In the genomic region with DNA sequence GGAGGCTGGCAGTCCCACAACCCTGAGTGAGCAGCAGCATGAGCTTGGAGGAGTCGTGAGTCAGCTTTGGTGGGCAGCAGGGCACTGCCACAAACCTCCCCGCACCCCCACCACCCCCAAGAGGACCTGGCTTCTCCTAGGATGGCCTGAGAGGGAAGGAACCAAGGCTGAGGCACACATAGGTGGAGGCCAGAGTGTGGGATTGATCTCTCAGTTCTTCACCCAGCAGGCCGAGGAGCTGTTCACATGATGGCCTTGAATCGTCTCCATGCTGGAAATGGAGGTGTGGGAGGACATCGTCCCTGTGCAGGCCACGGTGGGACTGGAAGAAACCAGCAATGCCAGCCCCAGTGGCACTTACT, we compare ENCODE assay signal across 21 cellular contexts. TPM values are rescaled to one million over a fixed set of nuclear protein-coding genes. Genes with fewer than 3 reads are reported as not detected.
DNase-seq lines count a peak whose midpoint lies in the region; ATAC-seq and TF ChIP-seq lines count a peak whose summit lies in the region.
"Had no signal": no experiment of that assay in that cellular context is flagged by ENCODE, and none has a peak within 500 bp of the region (broad histone marks: within the 10 kb centered on the region; RNA-seq: fewer than 3 reads in every experiment).

No MANE protein-coding gene starts in this region.

- no peak overlapping the region for H3K4me3 Mint-ChIP-seq in activated CD8-positive, alpha-beta T cell treated with anti-CD3 and anti-CD28 coated beads, Interleukin-2, amount 10 ng/mL, durations not matched to agents 7 days and 5 days
- H3K4me3 Mint-ChIP-seq in activated CD8-positive, alpha-beta T cell treated with anti-CD3 and anti-CD28 coated beads for 36 hours, result no peak overlapping the region
- H3K4me3 Mint-ChIP-seq in progenitor cell of endocrine pancreas (ENCODE audit: low read depth), result no peak overlapping the region
- H3K4me3 Mint-ChIP-seq: CD4-positive, alpha-beta T cell; HFFc6 had no signal

- ATAC-seq in activated CD8-positive, alpha-beta T cell treated with anti-CD3 and anti-CD28 coated beads, Interleukin-2, amount 10 ng/mL, durations not matched to agents 7 days and 5 days, result no peak
- ATAC-seq in activated CD8-positive, alpha-beta T cell treated with anti-CD3 and anti-CD28 coated beads for 36 hours, result no peak
- no peak for ATAC-seq in GM19324 (IDR thresholded peaks at IDR 0.05; ENCODE audit: low FRiP score, unreplicated experiment)
- ATAC-seq: A549, HCT116, HepG2 had no signal

- no peaks in the 10 kb centered on the region for H3K9me3 Mint-ChIP-seq in activated CD8-positive, alpha-beta T cell treated with anti-CD3 and anti-CD28 coated beads, Interleukin-2, amount 10 ng/mL, durations not matched to agents 7 days and 5 days (ENCODE audit: insufficient read depth)
- no peaks in the 10 kb centered on the region for H3K9me3 Mint-ChIP-seq in activated CD8-positive, alpha-beta T cell treated with anti-CD3 and anti-CD28 coated beads for 36 hours
- no peaks in the 10 kb centered on the region for H3K9me3 Mint-ChIP-seq in progenitor cell of endocrine pancreas (ENCODE audit: low read depth)
- H3K9me3 Mint-ChIP-seq: CD4-positive, alpha-beta T cell; HFFc6 had no signal

- DNase-seq in activated CD8-positive, alpha-beta T cell treated with anti-CD3 and anti-CD28 coated beads, Interleukin-2, amount 10 ng/mL, durations not matched to agents 7 days and 5 days, result no peak
- no peak for DNase-seq in activated CD8-positive, alpha-beta T cell treated with anti-CD3 and anti-CD28 coated beads for 36 hours
- DNase-seq in islet precursor cell, result peak; percentile 21
- no peak for DNase-seq in progenitor cell of endocrine pancreas (ENCODE audit: low spot score, unreplicated experiment)
- DNase-seq in NCI-H187 (lab: John Stamatoyannopoulos, UW), result no peak
- DNase-seq: AML-193; Caco-2; CD4-positive, alpha-beta T cell; DMS153; DMS79; GF-D8; GOT3; H7; HFFc6 had no signal

- H3K27ac ChIP-seq in KOPT-K1 (ENCODE audit: low read depth, low read length, poor library complexity, severe bottlenecking), result peak overlapping the region; percentile 24
- H3K27ac ChIP-seq: 22Rv1, A549, C4-2B had no signal

- H3K36me3 ChIP-seq in KOPT-K1 (ENCODE audit: insufficient read depth, low read length), result no peaks in the 10 kb centered on the region

- peaks cover 3% of the 10 kb centered on the region for H3K36me3 Mint-ChIP-seq in activated CD8-positive, alpha-beta T cell treated with anti-CD3 and anti-CD28 coated beads, Interleukin-2, amount 10 ng/mL, durations not matched to agents 7 days and 5 days (ENCODE audit: low read depth)
- H3K36me3 Mint-ChIP-seq in activated CD8-positive, alpha-beta T cell treated with anti-CD3 and anti-CD28 coated beads for 36 hours (ENCODE audit: low read depth), result no peaks in the 10 kb centered on the region
- no peaks in the 10 kb centered on the region for H3K36me3 Mint-ChIP-seq in progenitor cell of endocrine pancreas (ENCODE audit: insufficient read depth)

- CTCF ChIA-PET in activated CD8-positive, alpha-beta T cell treated with anti-CD3 and anti-CD28 coated beads, Interleukin-2, amount 10 ng/mL, durations not matched to agents 7 days and 5 days (lab: Charles Lee), result interaction anchor here (2.0 kb wide), 1 partner anchor 29 kb away, joined by 7 read pairs; no protein-coding TSS in a partner anchor
- CTCF ChIA-PET in activated CD8-positive, alpha-beta T cell treated with anti-CD3 and anti-CD28 coated beads for 36 hours (lab: Charles Lee), result interaction anchor here (1.2 to 1.8 kb wide), 2 partner anchors 29 to 234 kb away, joined by 4 to 6 read pairs; no protein-coding TSS in a partner anchor

- intact Hi-C loops in activated CD8-positive, alpha-beta T cell treated with anti-CD3 and anti-CD28 coated beads for 36 hours (cut with micrococcal nuclease), result no loop called here

- H3K9me3 ChIP-seq in KOPT-K1 (ENCODE audit: insufficient read depth, low read length, poor library complexity, severe bottlenecking), result no peaks in the 10 kb centered on the region
- H3K9me3 ChIP-seq: A549, Caco-2 had no signal

- H3K27ac Mint-ChIP-seq in activated CD8-positive, alpha-beta T cell treated with anti-CD3 and anti-CD28 coated beads, Interleukin-2, amount 10 ng/mL, durations not matched to agents 7 days and 5 days, result peak overlapping the region; percentile 26
- H3K27ac Mint-ChIP-seq in activated CD8-positive, alpha-beta T cell treated with anti-CD3 and anti-CD28 coated beads for 36 hours, result no peak overlapping the region
- peak overlapping the region; percentile 60 for H3K27ac Mint-ChIP-seq in progenitor cell of endocrine pancreas
- H3K27ac Mint-ChIP-seq: CD4-positive, alpha-beta T cell; HFFc6 had no signal

- POLR2A ChIA-PET in activated CD8-positive, alpha-beta T cell treated with anti-CD3 and anti-CD28 coated beads, Interleukin-2, amount 10 ng/mL, durations not matched to agents 7 days and 5 days (lab: Charles Lee), result interaction anchor here (0.6 kb wide), 1 partner anchor 8 kb away, joined by 3 read pairs; no protein-coding TSS in a partner anchor
- POLR2A ChIA-PET in activated CD8-positive, alpha-beta T cell treated with anti-CD3 and anti-CD28 coated beads for 36 hours (lab: Charles Lee), result interaction anchor here (1.1 kb wide), 1 partner anchor 17 kb away, joined by 3 read pairs; no protein-coding TSS in a partner anchor

- H3K27me3 Mint-ChIP-seq in activated CD8-positive, alpha-beta T cell treated with anti-CD3 and anti-CD28 coated beads, Interleukin-2, amount 10 ng/mL, durations not matched to agents 7 days and 5 days (ENCODE audit: low read depth), result no peaks in the 10 kb centered on the region
- no peaks in the 10 kb centered on the region for H3K27me3 Mint-ChIP-seq in activated CD8-positive, alpha-beta T cell treated with anti-CD3 and anti-CD28 coated beads for 36 hours
- peaks cover 34% of the 10 kb centered on the region for H3K27me3 Mint-ChIP-seq in progenitor cell of endocrine pancreas
- H3K27me3 Mint-ChIP-seq: CD4-positive, alpha-beta T cell had no signal

- no peak for TF ChIP-seq CTCF in activated CD8-positive, alpha-beta T cell treated with anti-CD3 and anti-CD28 coated beads for 36 hours (IDR thresholded peaks at IDR 0.05)
- no peak for TF ChIP-seq CTCF in progenitor cell of endocrine pancreas (IDR thresholded peaks at IDR 0.05; ENCODE audit: unreplicated experiment)

- peaks cover 47% of the 10 kb centered on the region for H3K4me1 Mint-ChIP-seq in activated CD8-positive, alpha-beta T cell treated with anti-CD3 and anti-CD28 coated beads, Interleukin-2, amount 10 ng/mL, durations not matched to agents 7 days and 5 days (ENCODE audit: low read depth)
- H3K4me1 Mint-ChIP-seq in activated CD8-positive, alpha-beta T cell treated with anti-CD3 and anti-CD28 coated beads for 36 hours (ENCODE audit: low read depth), result peaks cover 35% of the 10 kb centered on the region
- no peaks in the 10 kb centered on the region for H3K4me1 Mint-ChIP-seq in progenitor cell of endocrine pancreas (ENCODE audit: low read depth)

RNA-seq across cellular contexts. Expression of a gene that starts 17.4 kb away (rescaled TPM):
- total RNA-seq in activated CD8-positive, alpha-beta T cell treated with anti-CD3 and anti-CD28 coated beads, Interleukin-2, amount 10 ng/mL, durations not matched to agents 7 days and 5 days, result not detected
- total RNA-seq in activated CD8-positive, alpha-beta T cell treated with anti-CD3 and anti-CD28 coated beads for 36 hours, result 1 to 10 TPM; 1.4 to 1.5 TPM
- total RNA-seq in progenitor cell of endocrine pancreas, result not detected in 2 replicates
- total RNA-seq: Caco-2, H7, HepG2, HFFc6 had no signal

RNA-seq across cellular contexts. Expression of a gene that starts 39.6 kb away (rescaled TPM):
- total RNA-seq in activated CD8-positive, alpha-beta T cell treated with anti-CD3 and anti-CD28 coated beads, Interleukin-2, amount 10 ng/mL, durations not matched to agents 7 days and 5 days, result not detected
- not detected for total RNA-seq in activated CD8-positive, alpha-beta T cell treated with anti-CD3 and anti-CD28 coated beads for 36 hours
- total RNA-seq in progenitor cell of endocrine pancreas, result not detected in 2 replicates
- total RNA-seq: Caco-2; CD4-positive, alpha-beta T cell; H7; HepG2; HFFc6 had no signal
